ENCODE assay signal across 21 cellular contexts in the genomic region with DNA sequence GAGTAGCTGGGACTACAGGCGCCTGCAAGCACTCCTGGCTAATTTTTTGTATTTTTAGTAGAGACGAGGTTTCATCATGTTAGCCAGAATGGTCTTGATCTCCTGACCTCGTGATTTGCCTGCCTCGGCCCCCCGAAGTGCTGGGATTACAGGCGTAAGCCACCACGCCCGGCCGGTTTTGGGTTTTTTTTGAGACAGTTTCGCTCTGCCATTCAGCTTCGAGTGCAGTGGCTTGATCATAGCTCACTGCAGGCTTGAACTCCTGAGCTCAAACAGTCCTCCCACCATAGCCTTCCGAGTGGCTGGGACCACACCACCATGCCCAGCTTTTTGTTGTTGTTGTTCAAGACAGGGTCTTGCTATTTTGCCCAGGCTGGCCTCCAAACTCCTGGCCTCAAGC.
"Had no signal": no experiment of that assay in that cellular context is flagged by ENCODE, and none has a peak within 500 bp of the region (broad histone marks: within the 10 kb centered on the region; RNA-seq: fewer than 3 reads in every experiment).

No MANE protein-coding gene starts in this region.

- H3K9me3 Mint-ChIP-seq: activated naive CD4-positive, alpha-beta T cell treated with anti-CD3 and anti-CD28 coated beads, Interleukin-2, amount 50 U/mL, for 72 hours; activated T-cell treated with anti-CD3 and anti-CD28 coated beads, Interleukin-2, amount 50 U/mL, for 24 hours; activated T-helper 17 cell treated with anti-CD3 and anti-CD28 coated beads, Interleukin-2, amount 50 U/mL, for 72 hours; brain; immature natural killer cell; naive thymus-derived CD4-positive, alpha-beta T cell; stimulated activated naive CD8-positive, alpha-beta T cell treated with anti-CD3 and anti-CD28 coated beads, Interleukin-15, Interleukin-2, amounts not matched to agents 100 ng/mL and 50 ng/mL, for 24 hours had no signal

- ATAC-seq: activated CD4-positive, alpha-beta T cell treated with anti-CD3 and anti-CD28 coated beads for 36 hours; activated naive CD4-positive, alpha-beta T cell treated with anti-CD3 and anti-CD28 coated beads, Interleukin-2, amount 50 U/mL, for 72 hours; activated T-helper 17 cell treated with anti-CD3 and anti-CD28 coated beads, Interleukin-2, amount 50 U/mL, for 72 hours; foreskin keratinocyte; left lobe of liver; lower lobe of right lung; naive thymus-derived CD4-positive, alpha-beta T cell had no signal

- H3K27me3 ChIP-seq: foreskin keratinocyte, hepatocyte, suprapubic skin, tibial nerve had no signal

- H3K27ac Mint-ChIP-seq: activated CD4-positive, alpha-beta T cell treated with anti-CD3 and anti-CD28 coated beads for 36 hours; activated naive CD4-positive, alpha-beta T cell treated with anti-CD3 and anti-CD28 coated beads, Interleukin-2, amount 50 U/mL, for 72 hours; activated T-cell treated with anti-CD3 and anti-CD28 coated beads, Interleukin-2, amount 50 U/mL, for 24 hours; activated T-helper 17 cell treated with anti-CD3 and anti-CD28 coated beads, Interleukin-2, amount 50 U/mL, for 72 hours; naive thymus-derived CD4-positive, alpha-beta T cell; progenitor cell of endocrine pancreas; stimulated activated naive CD8-positive, alpha-beta T cell treated with anti-CD3 and anti-CD28 coated beads, Interleukin-15, Interleukin-2, amounts not matched to agents 100 ng/mL and 50 ng/mL, for 24 hours had no signal

- H3K27ac ChIP-seq: foreskin keratinocyte, hepatocyte, lower lobe of right lung, suprapubic skin, tibial nerve had no signal

- H3K9me3 ChIP-seq: lower lobe of right lung, suprapubic skin, tibial nerve had no signal

- H3K4me3 ChIP-seq: hepatocyte, lower lobe of right lung, suprapubic skin, tibial nerve had no signal

- H3K4me1 ChIP-seq: foreskin keratinocyte, lower lobe of right lung, suprapubic skin, tibial nerve had no signal

- H3K4me3 Mint-ChIP-seq: activated CD4-positive, alpha-beta T cell treated with anti-CD3 and anti-CD28 coated beads for 36 hours; activated T-cell treated with anti-CD3 and anti-CD28 coated beads, Interleukin-2, amount 50 U/mL, for 24 hours; activated T-helper 17 cell treated with anti-CD3 and anti-CD28 coated beads, Interleukin-2, amount 50 U/mL, for 72 hours; brain; immature natural killer cell; naive thymus-derived CD4-positive, alpha-beta T cell; stimulated activated naive CD8-positive, alpha-beta T cell treated with anti-CD3 and anti-CD28 coated beads, Interleukin-15, Interleukin-2, amounts not matched to agents 100 ng/mL and 50 ng/mL, for 24 hours had no signal

- H2AFZ ChIP-seq: hepatocyte had no signal

- H3K4me2 ChIP-seq: hepatocyte had no signal

- H3K27me3 Mint-ChIP-seq: activated CD4-positive, alpha-beta T cell treated with anti-CD3 and anti-CD28 coated beads for 36 hours; activated T-cell treated with anti-CD3 and anti-CD28 coated beads, Interleukin-2, amount 50 U/mL, for 24 hours; activated T-helper 17 cell treated with anti-CD3 and anti-CD28 coated beads, Interleukin-2, amount 50 U/mL, for 72 hours; brain; naive thymus-derived CD4-positive, alpha-beta T cell; progenitor cell of endocrine pancreas; stimulated activated naive CD8-positive, alpha-beta T cell treated with anti-CD3 and anti-CD28 coated beads, Interleukin-15, Interleukin-2, amounts not matched to agents 100 ng/mL and 50 ng/mL, for 24 hours had no signal

- H3K79me2 ChIP-seq: hepatocyte had no signal

- H3K4me1 Mint-ChIP-seq: activated CD4-positive, alpha-beta T cell treated with anti-CD3 and anti-CD28 coated beads for 36 hours; activated T-helper 17 cell treated with anti-CD3 and anti-CD28 coated beads, Interleukin-2, amount 50 U/mL, for 72 hours; brain; immature natural killer cell; naive thymus-derived CD4-positive, alpha-beta T cell had no signal

- DNase-seq: activated CD4-positive, alpha-beta T cell treated with anti-CD3 and anti-CD28 coated beads for 36 hours; activated CD4-positive, alpha-beta T cell treated with anti-CD3 and anti-CD28 coated beads, Interleukin-2, amount 50 U/mL, for 4 hours; activated CD8-positive, alpha-beta memory T cell treated with anti-CD3 and anti-CD28 coated beads for 24 hours; activated CD8-positive, alpha-beta memory T cell treated with anti-CD3 and anti-CD28 coated beads, Interleukin-2, amount 50 U/mL, for 4 hours; activated T-cell treated with anti-CD3 and anti-CD28 coated beads, Interleukin-2, amount 50 U/mL, for 24 hours; aorta; effector memory CD4-positive, alpha-beta T cell; foreskin keratinocyte; immature natural killer cell; lower lobe of right lung; naive thymus-derived CD4-positive, alpha-beta T cell; stimulated activated CD4-positive, alpha-beta T cell treated with anti-CD3 and anti-CD28 coated beads, Interleukin-4, amount 100 ng/mL, for 24 hours had no signal
